ENCODE assay signal across 19 cellular contexts in genomic region chr3:15467227-15468181, GRCh38. TPM values are rescaled to one million over a fixed set of nuclear protein-coding genes. Genes with fewer than 3 reads are reported as not detected.
A peak's percentile ranks its signal among the peaks of the same experiment; 100 is the strongest.
DNase-seq lines count a peak whose midpoint lies in the region; ATAC-seq and TF ChIP-seq lines count a peak whose summit lies in the region.
"Had no signal": no experiment of that assay in that cellular context is flagged by ENCODE, and none has a peak within 500 bp of the region (broad histone marks: within the 10 kb centered on the region; RNA-seq: fewer than 3 reads in every experiment).

No MANE protein-coding gene starts in this region.

- intact Hi-C loops in activated CD8-positive, alpha-beta T cell treated with anti-CD3 and anti-CD28 coated beads for 36 hours (cut with micrococcal nuclease), result no loop called here
- intact Hi-C loops in aorta (cut with DNase I), result no loop called here

- no peak overlapping the region for H3K4me3 ChIP-seq in endodermal cell (ENCODE audit: low read length)
- H3K4me3 ChIP-seq in aorta (ENCODE audit: low read length in 2 of 2), result no peak overlapping the region
- H3K4me3 ChIP-seq: breast epithelium, GM23338 had no signal

- no peak for ATAC-seq in activated CD8-positive, alpha-beta T cell treated with anti-CD3 and anti-CD28 coated beads for 36 hours
- ATAC-seq in activated CD8-positive, alpha-beta T cell treated with anti-CD3 and anti-CD28 coated beads, Interleukin-2, amount 10 ng/mL, durations not matched to agents 7 days and 5 days, result no peak
- ATAC-seq in HG03442 (IDR thresholded peaks at IDR 0.05; ENCODE audit: unreplicated experiment) (peak; percentile 47), aorta (ENCODE audit: low FRiP score) (peak; percentile 77)
- ATAC-seq: GM23338; sciatic nerve; stimulated activated naive CD8-positive, alpha-beta T cell treated with anti-CD3 and anti-CD28 coated beads, Interleukin-15, Interleukin-2, amounts not matched to agents 100 U/mL and 50 U/mL, for 24 hours had no signal

- no peak for TF ChIP-seq CTCF in activated CD8-positive, alpha-beta T cell treated with anti-CD3 and anti-CD28 coated beads for 36 hours (IDR thresholded peaks at IDR 0.05)
- no peak for TF ChIP-seq CTCF in endodermal cell (conservative IDR thresholded peaks at IDR 0.05)

- H3K27me3 Mint-ChIP-seq in activated CD8-positive, alpha-beta T cell treated with anti-CD3 and anti-CD28 coated beads for 36 hours, result no peaks in the 10 kb centered on the region
- H3K27me3 Mint-ChIP-seq in activated CD8-positive, alpha-beta T cell treated with anti-CD3 and anti-CD28 coated beads, Interleukin-2, amount 10 ng/mL, durations not matched to agents 7 days and 5 days (ENCODE audit: low read depth), result peaks cover 3% of the 10 kb centered on the region
- H3K27me3 Mint-ChIP-seq in endodermal cell (ENCODE audit: insufficient read depth), result no peaks in the 10 kb centered on the region
- H3K27me3 Mint-ChIP-seq in activated naive CD8-positive, alpha-beta T cell treated with anti-CD3 and anti-CD28 coated beads for 36 hours, result no peaks in the 10 kb centered on the region
- H3K27me3 Mint-ChIP-seq: activated CD4-positive, alpha-beta memory T cell treated with anti-CD3 and anti-CD28 coated beads for 36 hours had no signal

- H3K4me1 Mint-ChIP-seq in activated CD8-positive, alpha-beta T cell treated with anti-CD3 and anti-CD28 coated beads for 36 hours (ENCODE audit: low read depth), result peaks cover 9% of the 10 kb centered on the region
- peaks cover 8% of the 10 kb centered on the region for H3K4me1 Mint-ChIP-seq in activated CD8-positive, alpha-beta T cell treated with anti-CD3 and anti-CD28 coated beads, Interleukin-2, amount 10 ng/mL, durations not matched to agents 7 days and 5 days (ENCODE audit: low read depth)
- no peaks in the 10 kb centered on the region for H3K4me1 Mint-ChIP-seq in endodermal cell
- H3K4me1 Mint-ChIP-seq in activated naive CD8-positive, alpha-beta T cell treated with anti-CD3 and anti-CD28 coated beads for 36 hours, result peaks cover 3% of the 10 kb centered on the region
- H3K4me1 Mint-ChIP-seq: GM23338 had no signal

- H3K27me3 ChIP-seq in endodermal cell (ENCODE audit: control insufficient read depth, insufficient read depth, low read length, poor library complexity, severe bottlenecking) (no peaks in the 10 kb centered on the region), aorta (ENCODE audit: control insufficient read depth in 1 of 2, insufficient read depth in 2 of 2, low read length in 1 of 2) (no peaks in the 10 kb centered on the region)
- H3K27me3 ChIP-seq: breast epithelium had no signal

- H3K9me3 ChIP-seq in endodermal cell (ENCODE audit: control insufficient read depth, low read length) (no peaks in the 10 kb centered on the region), aorta (ENCODE audit: control insufficient read depth, low read length) (no peaks in the 10 kb centered on the region)
- H3K9me3 ChIP-seq: breast epithelium had no signal

- WGBS in endodermal cell (ENCODE audit: insufficient coverage in 1 of 2, insufficient read length in 1 of 2), 2 experiments, result 92 to 95% methylated on average over 10 to 11 of the region's 11 CpGs
- WGBS in aorta, 2 donors, result 42 to 47% methylated on average over 11 of the region's 11 CpGs

- DNase-seq in activated CD8-positive, alpha-beta T cell treated with anti-CD3 and anti-CD28 coated beads for 36 hours, result no peak
- DNase-seq in activated CD8-positive, alpha-beta T cell treated with anti-CD3 and anti-CD28 coated beads, Interleukin-2, amount 10 ng/mL, durations not matched to agents 7 days and 5 days, result no peak
- peak; percentile 5 for DNase-seq in endodermal cell
- peak in 1 of 2 donors; percentile 65 for DNase-seq in aorta
- no peak for DNase-seq in A172 (ENCODE audit: low spot score)
- DNase-seq in activated naive CD8-positive, alpha-beta T cell treated with anti-CD3 and anti-CD28 coated beads for 36 hours, result no peak
- no peak for DNase-seq in activated CD4-positive, alpha-beta T cell treated with anti-CD3 and anti-CD28 coated beads, Interleukin-2, amount 50 U/mL, for 4 hours
- DNase-seq: activated CD4-positive, alpha-beta memory T cell treated with anti-CD3 and anti-CD28 coated beads for 36 hours; activated gamma-delta T cell treated with Interleukin-2 at 50 U/mL for 16 hours; COR-L47; foreskin fibroblast; Karpas-422; stimulated activated naive CD8-positive, alpha-beta T cell treated with anti-CD3 and anti-CD28 coated beads, Interleukin-15, Interleukin-2, amounts not matched to agents 100 U/mL and 50 U/mL, for 24 hours had no signal

- CTCF ChIA-PET in activated CD8-positive, alpha-beta T cell treated with anti-CD3 and anti-CD28 coated beads for 36 hours (lab: Charles Lee), result interaction anchor here (1.3 to 1.4 kb wide), 2 partner anchors 20 to 360 kb away, joined by 3 to 4 read pairs; no protein-coding TSS in a partner anchor
- CTCF ChIA-PET in activated CD8-positive, alpha-beta T cell treated with anti-CD3 and anti-CD28 coated beads, Interleukin-2, amount 10 ng/mL, durations not matched to agents 7 days and 5 days (lab: Charles Lee), result interaction anchor here (0.7 to 1.9 kb wide), 3 partner anchors 62 to 200 kb away, joined by 3 to 7 read pairs (median 5); no protein-coding TSS in a partner anchor

- no peaks in the 10 kb centered on the region for H3K9me3 Mint-ChIP-seq in activated CD8-positive, alpha-beta T cell treated with anti-CD3 and anti-CD28 coated beads for 36 hours
- H3K9me3 Mint-ChIP-seq in activated CD8-positive, alpha-beta T cell treated with anti-CD3 and anti-CD28 coated beads, Interleukin-2, amount 10 ng/mL, durations not matched to agents 7 days and 5 days (ENCODE audit: insufficient read depth), result no peaks in the 10 kb centered on the region
- no peaks in the 10 kb centered on the region for H3K9me3 Mint-ChIP-seq in endodermal cell
- no peaks in the 10 kb centered on the region for H3K9me3 Mint-ChIP-seq in activated naive CD8-positive, alpha-beta T cell treated with anti-CD3 and anti-CD28 coated beads for 36 hours
- H3K9me3 Mint-ChIP-seq: activated CD4-positive, alpha-beta memory T cell treated with anti-CD3 and anti-CD28 coated beads for 36 hours; GM23338; T-helper 2 cell treated with Interferon-gamma antibody and Interleukin-4, amounts not matched to agents 5 μg/mL and 100 μg/mL, for 36 hours had no signal

- H3K4me3 Mint-ChIP-seq in activated CD8-positive, alpha-beta T cell treated with anti-CD3 and anti-CD28 coated beads for 36 hours, result no peak overlapping the region
- H3K4me3 Mint-ChIP-seq in activated CD8-positive, alpha-beta T cell treated with anti-CD3 and anti-CD28 coated beads, Interleukin-2, amount 10 ng/mL, durations not matched to agents 7 days and 5 days, result no peak overlapping the region
- no peak overlapping the region for H3K4me3 Mint-ChIP-seq in endodermal cell
- H3K4me3 Mint-ChIP-seq in activated naive CD8-positive, alpha-beta T cell treated with anti-CD3 and anti-CD28 coated beads for 36 hours, result no peak overlapping the region
- H3K4me3 Mint-ChIP-seq: activated CD4-positive, alpha-beta memory T cell treated with anti-CD3 and anti-CD28 coated beads for 36 hours; GM23338; T-helper 2 cell treated with Interferon-gamma antibody and Interleukin-4, amounts not matched to agents 5 μg/mL and 100 μg/mL, for 36 hours had no signal

- H3K27ac Mint-ChIP-seq in activated CD8-positive, alpha-beta T cell treated with anti-CD3 and anti-CD28 coated beads for 36 hours, result peak overlapping the region; percentile 0
- no peak overlapping the region for H3K27ac Mint-ChIP-seq in activated CD8-positive, alpha-beta T cell treated with anti-CD3 and anti-CD28 coated beads, Interleukin-2, amount 10 ng/mL, durations not matched to agents 7 days and 5 days
- H3K27ac Mint-ChIP-seq in endodermal cell, result no peak overlapping the region
- no peak overlapping the region for H3K27ac Mint-ChIP-seq in activated naive CD8-positive, alpha-beta T cell treated with anti-CD3 and anti-CD28 coated beads for 36 hours
- H3K27ac Mint-ChIP-seq: activated CD4-positive, alpha-beta memory T cell treated with anti-CD3 and anti-CD28 coated beads for 36 hours; GM23338; T-helper 2 cell treated with Interferon-gamma antibody and Interleukin-4, amounts not matched to agents 5 μg/mL and 100 μg/mL, for 36 hours had no signal

- H3K36me3 ChIP-seq in endodermal cell (ENCODE audit: control insufficient read depth, insufficient read depth, low read length), result no peaks in the 10 kb centered on the region
- peaks cover 0 to 2% of the 10 kb centered on the region in 2 donors for H3K36me3 ChIP-seq in aorta (ENCODE audit: control insufficient read depth in 1 of 2, insufficient read depth in 2 of 2, low read length in 1 of 2)
- H3K36me3 ChIP-seq: breast epithelium had no signal

- H3K9ac ChIP-seq in endodermal cell (ENCODE audit: extremely low read depth, low read length, poor library complexity, severe bottlenecking), result no peak overlapping the region

- POLR2A ChIA-PET in activated CD8-positive, alpha-beta T cell treated with anti-CD3 and anti-CD28 coated beads for 36 hours (lab: Charles Lee), result no interaction called here
- POLR2A ChIA-PET in activated CD8-positive, alpha-beta T cell treated with anti-CD3 and anti-CD28 coated beads, Interleukin-2, amount 10 ng/mL, durations not matched to agents 7 days and 5 days (lab: Charles Lee), result no interaction called here

- no peaks in the 10 kb centered on the region for H3K4me1 ChIP-seq in endodermal cell (ENCODE audit: control insufficient read depth, insufficient read depth, low read length)
- peaks cover 0 to 3% of the 10 kb centered on the region in 2 donors for H3K4me1 ChIP-seq in aorta (ENCODE audit: control insufficient read depth in 1 of 2, insufficient read depth in 2 of 2, low read length in 2 of 2)
- H3K4me1 ChIP-seq: breast epithelium had no signal

- no peaks in the 10 kb centered on the region for H3K36me3 Mint-ChIP-seq in activated CD8-positive, alpha-beta T cell treated with anti-CD3 and anti-CD28 coated beads for 36 hours (ENCODE audit: low read depth)
- peaks cover 3% of the 10 kb centered on the region for H3K36me3 Mint-ChIP-seq in activated CD8-positive, alpha-beta T cell treated with anti-CD3 and anti-CD28 coated beads, Interleukin-2, amount 10 ng/mL, durations not matched to agents 7 days and 5 days (ENCODE audit: low read depth)
- H3K36me3 Mint-ChIP-seq in endodermal cell (ENCODE audit: low read depth), result peaks cover 2% of the 10 kb centered on the region
- H3K36me3 Mint-ChIP-seq in activated naive CD8-positive, alpha-beta T cell treated with anti-CD3 and anti-CD28 coated beads for 36 hours, result no peaks in the 10 kb centered on the region
- H3K36me3 Mint-ChIP-seq: activated CD4-positive, alpha-beta memory T cell treated with anti-CD3 and anti-CD28 coated beads for 36 hours had no signal

- no peak overlapping the region for H3K27ac ChIP-seq in endodermal cell (ENCODE audit: low read depth, low read length)
- peak overlapping the region; percentile 74 to 98 for H3K27ac ChIP-seq in aorta (ENCODE audit: low read depth in 1 of 2, low read length in 2 of 2)
- H3K27ac ChIP-seq: breast epithelium, HL-60 had no signal

RNA-seq across cellular contexts. Expression of gene EAF1, which starts 40.1 kb away (rescaled TPM):
- total RNA-seq in activated CD8-positive, alpha-beta T cell treated with anti-CD3 and anti-CD28 coated beads for 36 hours, result 10 to 100 TPM; 19.7 to 21.8 TPM
- total RNA-seq in activated CD8-positive, alpha-beta T cell treated with anti-CD3 and anti-CD28 coated beads, Interleukin-2, amount 10 ng/mL, durations not matched to agents 7 days and 5 days, result 10 to 100 TPM; 31.3 to 31.5 TPM
- 10 to 100 TPM; 29.1 to 33.1 TPM for total RNA-seq in endodermal cell
- polyA plus RNA-seq in endodermal cell (2013, experiment 1 of 2), result 33.3 TPM
- 26.4 TPM for polyA plus RNA-seq in endodermal cell (2013, experiment 2 of 2)
- 10 to 100 TPM; 18.2 to 19.4 TPM for total RNA-seq in aorta
- 10 to 100 TPM in 1 of 2 donors, 1 to 10 TPM in 1; 7.5 to 11.0 TPM for polyA plus RNA-seq in aorta
- total RNA-seq in A172 (2014; rRNA removed; shearing (Covaris generic)), result 19.7 and 20.7 TPM in 2 replicates
- total RNA-seq in activated naive CD8-positive, alpha-beta T cell treated with anti-CD3 and anti-CD28 coated beads for 36 hours, result 10 to 100 TPM; 24.6 to 24.9 TPM

RNA-seq across cellular contexts. Expression of gene METTL6, which starts 40.2 kb away (rescaled TPM):
- total RNA-seq in activated CD8-positive, alpha-beta T cell treated with anti-CD3 and anti-CD28 coated beads for 36 hours, result 10 to 100 TPM; 17.5 to 19.2 TPM
- 10 to 100 TPM; 18.2 to 20.6 TPM for total RNA-seq in activated CD8-positive, alpha-beta T cell treated with anti-CD3 and anti-CD28 coated beads, Interleukin-2, amount 10 ng/mL, durations not matched to agents 7 days and 5 days
- total RNA-seq in endodermal cell (10 to 100 TPM; 22.3 to 24.8 TPM), aorta (10 to 100 TPM; 13.3 to 16.0 TPM)
- polyA plus RNA-seq in endodermal cell (2013, experiment 1 of 2), result 24.6 TPM
- polyA plus RNA-seq in endodermal cell (2013, experiment 2 of 2), result 20.7 TPM
- polyA plus RNA-seq in aorta, result 1 to 10 TPM; 6.7 to 8.3 TPM
- 40.8 and 48.8 TPM in 2 replicates for total RNA-seq in A172 (2014; rRNA removed; shearing (Covaris generic))
- total RNA-seq in activated naive CD8-positive, alpha-beta T cell treated with anti-CD3 and anti-CD28 coated beads for 36 hours, result 10 to 100 TPM; 21.9 to 26.7 TPM

RNA-seq across cellular contexts. Expression of gene COLQ, which starts 54.0 kb away (rescaled TPM):
- 1 to 10 TPM; 2.3 to 2.9 TPM for total RNA-seq in activated CD8-positive, alpha-beta T cell treated with anti-CD3 and anti-CD28 coated beads for 36 hours
- total RNA-seq in activated CD8-positive, alpha-beta T cell treated with anti-CD3 and anti-CD28 coated beads, Interleukin-2, amount 10 ng/mL, durations not matched to agents 7 days and 5 days, result 1 to 10 TPM; 5.3 to 6.0 TPM
- total RNA-seq in endodermal cell (1 to 10 TPM; 3.1 to 7.3 TPM), aorta (10 to 100 TPM; 10.7 to 18.7 TPM)
- polyA plus RNA-seq in endodermal cell (2013, experiment 1 of 2), result 3.9 TPM
- 4.0 TPM for polyA plus RNA-seq in endodermal cell (2013, experiment 2 of 2)
- polyA plus RNA-seq in aorta, result 10 to 100 TPM in 1 of 2 donors, 1 to 10 TPM in 1; 1.8 to 16.6 TPM
- total RNA-seq in A172 (2014; rRNA removed; shearing (Covaris generic)), result not detected in 2 replicates
- total RNA-seq in activated naive CD8-positive, alpha-beta T cell treated with anti-CD3 and anti-CD28 coated beads for 36 hours, result under 1 TPM; 0.48 to 0.74 TPM

Comparison
In these comparisons a context has a peak if more than half of its experiments do, and no peak if none do; other contexts are left out.
1. ATAC-seq: peak in HG03442 (single experiment) and aorta (single experiment); none in activated CD8-positive, alpha-beta T cell treated with anti-CD3 and anti-CD28 coated beads for 36 hours (single experiment) and activated CD8-positive, alpha-beta T cell treated with anti-CD3 and anti-CD28 coated beads, Interleukin-2, amount 10 ng/mL, durations not matched to agents 7 days and 5 days (single experiment).